ENCODE assay signal across 8 cellular contexts in the genomic region with DNA sequence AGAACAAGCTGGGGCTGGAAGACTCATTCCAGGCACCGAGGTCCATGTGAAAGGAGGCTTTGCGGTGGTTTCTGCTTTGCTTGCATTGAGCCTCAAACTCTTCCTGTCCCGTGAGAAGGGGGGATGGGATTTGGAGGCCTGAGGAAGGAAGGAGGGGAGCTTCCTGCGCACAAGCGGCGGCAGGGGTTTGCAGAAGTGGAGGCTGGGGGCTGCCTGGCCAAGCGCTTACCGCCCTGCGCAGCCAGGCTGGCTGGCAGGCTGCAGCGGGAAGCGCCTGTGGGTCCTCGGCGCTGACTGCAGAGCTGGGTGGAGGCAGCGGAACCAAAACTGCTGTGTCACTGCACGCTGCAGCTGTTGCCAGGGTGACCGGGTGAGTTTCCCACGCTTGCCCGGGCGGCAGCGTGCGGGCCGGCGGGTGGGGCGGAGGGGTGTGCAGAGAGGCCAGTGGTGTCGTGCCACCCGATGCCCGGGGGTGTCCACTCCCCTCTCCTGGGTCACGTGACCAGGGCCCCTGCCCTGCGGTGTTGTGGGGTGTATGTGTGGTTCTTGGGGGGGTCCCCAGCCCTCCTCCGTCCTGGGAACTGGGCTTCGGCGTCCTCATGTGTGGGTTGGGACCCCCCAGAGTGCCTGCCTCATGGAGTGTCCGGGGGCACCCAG.
DNase-seq lines count a peak whose midpoint lies in the region; ATAC-seq and TF ChIP-seq lines count a peak whose summit lies in the region.

No MANE protein-coding gene starts in this region.

- ATAC-seq in GM21515 (IDR thresholded peaks at IDR 0.05; ENCODE audit: unreplicated experiment), result peak; percentile 58

- H3K27ac Mint-ChIP-seq in activated naive CD4-positive, alpha-beta T cell treated with anti-CD3 and anti-CD28 coated beads, Interleukin-2, amount 50 U/mL, for 24 hours, result no peak overlapping the region
- no peak overlapping the region for H3K27ac Mint-ChIP-seq in glutamatergic neuron (ENCODE audit: unreplicated experiment)

- TF ChIP-seq CTCF in KMS-11 (conservative IDR thresholded peaks at IDR 0.05; ENCODE audit: low read depth, low read length), result no peak
- no peak for TF ChIP-seq CTCF in glutamatergic neuron (IDR thresholded peaks at IDR 0.05; ENCODE audit: partially characterized antibody, unreplicated experiment)
- TF ChIP-seq CTCF in parathyroid adenoma (IDR thresholded peaks at IDR 0.05), result no peak

- peak; percentile 36 for DNase-seq in DMS 273 treated with DMSO at 0.1 percent for 48 hours (lab: John Stamatoyannopoulos, UW)
- DNase-seq in SK-N-MC (ENCODE audit: low read depth, low spot score), result peak; percentile 65
- peak; percentile 65 for DNase-seq in glutamatergic neuron

- H3K4me3 Mint-ChIP-seq in activated naive CD4-positive, alpha-beta T cell treated with anti-CD3 and anti-CD28 coated beads, Interleukin-2, amount 50 U/mL, for 24 hours, result peak overlapping the region; percentile 81
- H3K4me3 Mint-ChIP-seq in glutamatergic neuron (ENCODE audit: unreplicated experiment), result no peak overlapping the region

- H3K79me2 ChIP-seq in KMS-11 (ENCODE audit: insufficient read depth, low read depth), result peaks cover 8% of the 10 kb centered on the region; the same call in 1 of the 2 replicates
- peaks cover 4% of the 10 kb centered on the region for H3K79me2 ChIP-seq in parathyroid adenoma

- no peaks in the 10 kb centered on the region for H3K9me3 ChIP-seq in SK-N-MC (ENCODE audit: low read depth, low read length)
- no peaks in the 10 kb centered on the region for H3K9me3 ChIP-seq in parathyroid adenoma (ENCODE audit: control insufficient read depth, low read length)
- no peaks in the 10 kb centered on the region for H3K9me3 ChIP-seq in thymus (ENCODE audit: control insufficient read depth)

- H3K4me1 ChIP-seq in KMS-11 (ENCODE audit: low read depth, poor library complexity, severe bottlenecking) (peaks cover 59% of the 10 kb centered on the region), parathyroid adenoma (peaks cover 79% of the 10 kb centered on the region), thymus (ENCODE audit: control insufficient read depth, insufficient read depth, low read length) (peaks cover 39% of the 10 kb centered on the region)

- no peaks in the 10 kb centered on the region for H3K36me3 Mint-ChIP-seq in activated naive CD4-positive, alpha-beta T cell treated with anti-CD3 and anti-CD28 coated beads, Interleukin-2, amount 50 U/mL, for 24 hours
- H3K36me3 Mint-ChIP-seq in glutamatergic neuron (ENCODE audit: unreplicated experiment), result no peaks in the 10 kb centered on the region

- WGBS in thymus, result 3% methylated on average over 33 of the region's 33 CpGs

- peak overlapping the region; percentile 95 for H3K27ac ChIP-seq in KMS-11
- H3K27ac ChIP-seq in SK-N-MC, result peak overlapping the region; percentile 97
- H3K27ac ChIP-seq in parathyroid adenoma, result peak overlapping the region; percentile 89
- H3K27ac ChIP-seq in thymus (ENCODE audit: low read depth), result peak overlapping the region; percentile 33

- H4K20me1 ChIP-seq in KMS-11 (ENCODE audit: insufficient read depth), result no peaks in the 10 kb centered on the region

- H3K9ac ChIP-seq in KMS-11, result peak overlapping the region; percentile 87
- H3K9ac ChIP-seq in SK-N-MC (ENCODE audit: insufficient read length), result peak overlapping the region; percentile 58
- no peak overlapping the region for H3K9ac ChIP-seq in parathyroid adenoma

- H3K36me3 ChIP-seq in KMS-11 (ENCODE audit: insufficient read depth) (no peaks in the 10 kb centered on the region), SK-N-MC (ENCODE audit: insufficient read depth, low read length) (peaks cover 4% of the 10 kb centered on the region; the same call in 1 of the 2 replicates), parathyroid adenoma (ENCODE audit: control insufficient read depth, insufficient read depth, low read length) (no peaks in the 10 kb centered on the region), thymus (ENCODE audit: control insufficient read depth, insufficient read depth) (no peaks in the 10 kb centered on the region)

- no peak overlapping the region for H3K4me3 ChIP-seq in KMS-11 (IDR thresholded peaks at IDR 0.05; ENCODE audit: insufficient read depth, low read depth, low read length)
- peak overlapping the region; percentile 70 for H3K4me3 ChIP-seq in SK-N-MC
- H3K4me3 ChIP-seq in parathyroid adenoma (ENCODE audit: low read depth, low read length), result peak overlapping the region; percentile 30
- peak overlapping the region; percentile 16 for H3K4me3 ChIP-seq in thymus (ENCODE audit: low read length)

- H3K9me3 Mint-ChIP-seq in activated naive CD4-positive, alpha-beta T cell treated with anti-CD3 and anti-CD28 coated beads, Interleukin-2, amount 50 U/mL, for 24 hours, result no peaks in the 10 kb centered on the region
- H3K9me3 Mint-ChIP-seq in glutamatergic neuron (ENCODE audit: unreplicated experiment), result peaks cover 1% of the 10 kb centered on the region

- H3K27me3 ChIP-seq in KMS-11 (ENCODE audit: insufficient read depth, low read depth) (no peaks in the 10 kb centered on the region), parathyroid adenoma (ENCODE audit: control insufficient read depth, insufficient read depth, low read length) (no peaks in the 10 kb centered on the region), thymus (ENCODE audit: control insufficient read depth, insufficient read depth) (no peaks in the 10 kb centered on the region)

- H2AFZ ChIP-seq in KMS-11 (ENCODE audit: low read depth), result no peak overlapping the region
- no peak overlapping the region for H2AFZ ChIP-seq in parathyroid adenoma

- H3K4me2 ChIP-seq in KMS-11 (peak overlapping the region; percentile 86), parathyroid adenoma (ENCODE audit: low read length) (peak overlapping the region; percentile 52)

- H3K27me3 Mint-ChIP-seq in activated naive CD4-positive, alpha-beta T cell treated with anti-CD3 and anti-CD28 coated beads, Interleukin-2, amount 50 U/mL, for 24 hours, result no peaks in the 10 kb centered on the region
- peaks cover 3% of the 10 kb centered on the region for H3K27me3 Mint-ChIP-seq in glutamatergic neuron (ENCODE audit: unreplicated experiment)

- peaks cover 31% of the 10 kb centered on the region for H3K4me1 Mint-ChIP-seq in activated naive CD4-positive, alpha-beta T cell treated with anti-CD3 and anti-CD28 coated beads, Interleukin-2, amount 50 U/mL, for 24 hours
- H3K4me1 Mint-ChIP-seq in glutamatergic neuron (ENCODE audit: low read depth, unreplicated experiment), result peaks cover 5% of the 10 kb centered on the region

Comparison
In these comparisons a context has a peak if more than half of its experiments do, and no peak if none do; other contexts are left out.
1. H3K27ac ChIP-seq: peak in every context shown above with its lines; median percentile 97 in SK-N-MC; 95 in KMS-11; 89 in parathyroid adenoma; 33 in thymus.